19 cellular contexts compared by ENCODE assay signal in the genomic region with DNA sequence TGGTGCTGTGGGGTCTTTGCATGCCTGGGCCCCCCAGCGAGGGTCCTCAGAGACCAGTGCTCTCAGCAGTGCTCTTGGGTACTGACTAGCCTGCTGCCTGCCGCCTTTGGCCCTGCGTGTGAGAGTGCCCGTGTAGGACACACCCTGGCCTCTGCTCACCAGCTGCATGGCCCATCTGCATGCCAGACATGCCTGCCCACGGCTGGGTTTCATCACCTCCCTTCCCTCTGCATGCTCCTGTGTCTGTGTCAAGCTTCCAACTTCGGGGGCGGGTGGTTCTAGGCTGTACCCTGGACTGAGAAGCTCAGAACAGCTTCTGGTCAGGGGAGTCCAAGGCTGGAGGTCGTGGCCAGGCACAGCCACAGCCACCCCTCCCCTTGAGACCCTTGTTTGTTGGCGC. TPM values are rescaled to one million over a fixed set of nuclear protein-coding genes. Genes with fewer than 3 reads are reported as not detected.
A peak's percentile ranks its signal among the peaks of the same experiment; 100 is the strongest.
DNase-seq lines count a peak whose midpoint lies in the region; ATAC-seq, FAIRE-seq and TF ChIP-seq lines count a peak whose summit lies in the region.
"Had no signal": no experiment of that assay in that cellular context is flagged by ENCODE, and none has a peak within 500 bp of the region (broad histone marks: within the 10 kb centered on the region; RNA-seq: fewer than 3 reads in every experiment).

No MANE protein-coding gene starts in this region.

- no peak for TF ChIP-seq CTCF in astrocyte (IDR thresholded peaks at IDR 0.05; ENCODE audit: insufficient read depth, low read depth, low read length)
- TF ChIP-seq CTCF in kidney (IDR thresholded peaks at IDR 0.05; ENCODE audit: borderline replicate concordance, extremely low read depth, insufficient read depth) = no peak
- no peak for TF ChIP-seq CTCF in uterus (IDR thresholded peaks at IDR 0.05)

- H3F3A ChIP-seq in GM23248 (ENCODE audit: insufficient read depth) = no peaks in the 10 kb centered on the region

- H3K27me3 Mint-ChIP-seq in astrocyte (ENCODE audit: low read depth, unreplicated experiment) = no peaks in the 10 kb centered on the region
- H3K27me3 Mint-ChIP-seq: CD8-positive, alpha-beta memory T cell; central memory CD8-positive, alpha-beta T cell; memory B cell had no signal

- H3K36me3 Mint-ChIP-seq in astrocyte (ENCODE audit: low read depth, unreplicated experiment) = peaks cover 19% of the 10 kb centered on the region
- H3K36me3 Mint-ChIP-seq: CD8-positive, alpha-beta memory T cell; memory B cell had no signal

- H3K4me1 ChIP-seq in GM23248 (ENCODE audit: insufficient read depth) = peaks cover 12% of the 10 kb centered on the region
- H3K4me1 ChIP-seq in astrocyte (ENCODE audit: insufficient read depth, low read length) = peaks cover under 1% of the 10 kb centered on the region
- H3K4me1 ChIP-seq in kidney (ENCODE audit: control insufficient read depth in 1 of 2, insufficient read depth in 1 of 2, low read depth in 1 of 2, low read length in 2 of 2) = peaks cover 0 to 3% of the 10 kb centered on the region in 2 donors
- H3K4me1 ChIP-seq in uterus = no peaks in the 10 kb centered on the region

- DNase-seq in GM23248 (peak; percentile 89), astrocyte (ENCODE audit: low read depth) (peak; percentile 8), left cardiac atrium (no peak), frontal cortex (ENCODE audit: low spot score in 2 of 2) (no peak), kidney (no peak), uterus (no peak)
- DNase-seq: activated naive CD4-positive, alpha-beta T cell treated with anti-CD3 and anti-CD28 coated beads for 36 hours; CD8-positive, alpha-beta memory T cell; GOT3; KG1; NCI-H1417 treated with DMSO at 0.1 percent for 48 hours; NCI-H446; occipital lobe; OCI-M1; transverse colon had no signal

- H3K9me2 ChIP-seq in GM23248 (ENCODE audit: insufficient read depth) = no peaks in the 10 kb centered on the region

- H3K9me3 Mint-ChIP-seq in astrocyte (ENCODE audit: unreplicated experiment) = peaks cover 3% of the 10 kb centered on the region
- H3K9me3 Mint-ChIP-seq: activated naive CD4-positive, alpha-beta T cell treated with anti-CD3 and anti-CD28 coated beads for 36 hours; CD8-positive, alpha-beta memory T cell; central memory CD8-positive, alpha-beta T cell; memory B cell had no signal

- in situ Hi-C loops in GM23248 (cut with MboI) = no loop called here

- no peak overlapping the region for H3K27ac Mint-ChIP-seq in astrocyte (ENCODE audit: unreplicated experiment)
- H3K27ac Mint-ChIP-seq: activated naive CD4-positive, alpha-beta T cell treated with anti-CD3 and anti-CD28 coated beads for 36 hours; CD8-positive, alpha-beta memory T cell; memory B cell had no signal

- FAIRE-seq in astrocyte (lab: Jason Lieb, UNC) (no peak), frontal cortex (lab: Jason Lieb, UNC) (no peak), kidney (lab: Jason Lieb, UNC) (no peak)
- FAIRE-seq: G401.6 had no signal

- no peak for TF ChIP-seq POLR2A in uterus (IDR thresholded peaks at IDR 0.05)

- no peak overlapping the region for H3K27ac ChIP-seq in GM23248
- no peak overlapping the region for H3K27ac ChIP-seq in astrocyte (ENCODE audit: low read depth, low read length)
- peak overlapping the region in 14 of 21 experiments; percentile 26 to 77 (median 58) for H3K27ac ChIP-seq in skin epidermis
- H3K27ac ChIP-seq in kidney (ENCODE audit: low read depth in 2 of 2, low read length in 2 of 2) = no peak overlapping the region
- no peak overlapping the region for H3K27ac ChIP-seq in uterus

- H3K79me2 ChIP-seq in GM23248 (ENCODE audit: insufficient read depth) (no peaks in the 10 kb centered on the region), astrocyte (ENCODE audit: insufficient read depth, low read length) (no peaks in the 10 kb centered on the region)

- ATAC-seq in left cardiac atrium = peak; percentile 46 to 84

- H3K4me3 Mint-ChIP-seq in astrocyte (ENCODE audit: unreplicated experiment) = no peak overlapping the region
- H3K4me3 Mint-ChIP-seq: activated naive CD4-positive, alpha-beta T cell treated with anti-CD3 and anti-CD28 coated beads for 36 hours; CD8-positive, alpha-beta memory T cell; central memory CD8-positive, alpha-beta T cell; memory B cell had no signal

- H4K20me1 ChIP-seq in GM23248 (ENCODE audit: insufficient read depth) = no peaks in the 10 kb centered on the region
- H4K20me1 ChIP-seq in astrocyte (ENCODE audit: insufficient read depth, low read length) = peaks cover 11% of the 10 kb centered on the region

- WGBS in GM23248 (ENCODE audit: low coverage in 1 of 2, low lambda C conversion rate in 2 of 2, missing lambda C conversion rate in 2 of 2), 2 experiments = 20 to 35% methylated on average over 9 of the region's 9 CpGs

- intact Hi-C loops in left cardiac atrium (cut with DNase I) = no loop called here
- intact Hi-C loops in kidney (cut with DNase I) = no loop called here
- intact Hi-C loops in uterus (cut with DNase I; ENCODE audit: low total_unique reads) = no loop called here

- H3K4me2 ChIP-seq in GM23248 (ENCODE audit: unreplicated experiment) = peak overlapping the region; percentile 49
- no peak overlapping the region for H3K4me2 ChIP-seq in astrocyte (ENCODE audit: low read length)

- no peak overlapping the region for H3K9ac ChIP-seq in GM23248
- H3K9ac ChIP-seq in astrocyte (ENCODE audit: low read length) = no peak overlapping the region
- no peak overlapping the region for H3K9ac ChIP-seq in kidney (ENCODE audit: low read length in 2 of 2)

- H3K9me3 ChIP-seq in GM23248 (ENCODE audit: low read depth) (no peaks in the 10 kb centered on the region), astrocyte (ENCODE audit: insufficient read depth, low read depth, low read length) (no peaks in the 10 kb centered on the region), kidney (ENCODE audit: control insufficient read depth in 1 of 2, low read length in 2 of 2) (no peaks in the 10 kb centered on the region), uterus (no peaks in the 10 kb centered on the region)
- H3K9me3 ChIP-seq: transverse colon had no signal

- H3K36me3 ChIP-seq in GM23248 (ENCODE audit: low read depth) = no peaks in the 10 kb centered on the region
- H3K36me3 ChIP-seq in astrocyte (ENCODE audit: insufficient read depth, low read length) = peaks cover 3% of the 10 kb centered on the region
- peaks cover 2 to 3% of the 10 kb centered on the region in 2 donors for H3K36me3 ChIP-seq in kidney (ENCODE audit: control insufficient read depth in 1 of 2, insufficient read depth in 2 of 2, low read length in 2 of 2)
- H3K36me3 ChIP-seq in uterus = no peaks in the 10 kb centered on the region

- peaks cover 12% of the 10 kb centered on the region for H3K4me1 Mint-ChIP-seq in astrocyte (ENCODE audit: low read depth, unreplicated experiment)
- H3K4me1 Mint-ChIP-seq: memory B cell had no signal

- H3K4me3 ChIP-seq in GM23248 (no peak overlapping the region), astrocyte (ENCODE audit: insufficient read depth, low read depth, low read length) (no peak overlapping the region), skin epidermis (no peak overlapping the region), kidney (ENCODE audit: low read length in 2 of 2) (no peak overlapping the region), uterus (no peak overlapping the region)
- H3K4me3 ChIP-seq: transverse colon had no signal

- H2AFZ ChIP-seq in GM23248 (0 out of 2 replicates have a peak overlapping the region, but pooled peaks have one; percentile 16), astrocyte (ENCODE audit: low read depth, low read length) (no peak overlapping the region)

- H3K27me3 ChIP-seq in GM23248 (replicated peaks; ENCODE audit: insufficient read depth) (no peaks in the 10 kb centered on the region), astrocyte (ENCODE audit: insufficient read depth, low read length) (no peaks in the 10 kb centered on the region), uterus (no peaks in the 10 kb centered on the region)
- H3K27me3 ChIP-seq: transverse colon had no signal

RNA-seq across cellular contexts. Expression of a gene that starts 56.9 kb away (rescaled TPM):
- 15.0 and 16.3 TPM in 2 replicates for total RNA-seq in GM23248 (2014; rRNA removed; shearing (Covaris generic))
- polyA plus RNA-seq in GM23248 (2016; fragmentation: Nextera tagmentation; extraction: Ambion mirVana) (14.0 and 14.7 TPM in 2 replicates), kidney (ENCODE audit: insufficient read depth, low read depth, low replicate concordance) (39.5 TPM)
- total RNA-seq in astrocyte (231 and 275 TPM in 2 replicates), left cardiac atrium (10 to 100 TPM; 37.4 to 63.1 TPM), frontal cortex (39.1 TPM), kidney (197 TPM), uterus (100 to 1,000 TPM in 2 of 4 donors, 10 to 100 TPM in 2; 24.7 to 172 (median 124) TPM)
- polyA plus RNA-seq: CD8-positive, alpha-beta memory T cell had no signal

Comparison
In these comparisons a context has a peak if more than half of its experiments do, and no peak if none do; other contexts are left out.
1. DNase-seq: peak in GM23248 (single experiment) and astrocyte (single experiment); none in left cardiac atrium (single experiment), frontal cortex (0 of 2), kidney (single experiment) and uterus (0 of 2).
2. H3K27ac ChIP-seq: peak in skin epidermis (14 of 21); none in GM23248 (single experiment), astrocyte (single experiment), kidney (0 of 2) and uterus (0 of 2).